Comparison of ENCODE assay signal across 1 cellular context in genomic region chr1:212670882-212671281, GRCh38.
TF ChIP-seq lines count a peak whose summit lies in the region.

No MANE protein-coding gene starts in this region.

TF ChIP-seq in A549, 52 proteins besides CTCF, POLR2A, EP300 and RAD21:
- no peak for TF ChIP-seq USF2 (IDR thresholded peaks at IDR 0.05)
- no peak for TF ChIP-seq MAFK (IDR thresholded peaks at IDR 0.05; ENCODE audit: partially characterized antibody)
- TF ChIP-seq JUNB (IDR thresholded peaks at IDR 0.05) = no peak
- no peak for TF ChIP-seq SREBF2 (IDR thresholded peaks at IDR 0.05)
- no peak for TF ChIP-seq ZC3H11A (IDR thresholded peaks at IDR 0.05)
- TF ChIP-seq FOSL2 (IDR thresholded peaks at IDR 0.05) = no peak
- TF ChIP-seq FOSL2 (CRISPR knock-in tag; IDR thresholded peaks at IDR 0.05) = no peak
- no peak for TF ChIP-seq TFCP2L1 (CRISPR knock-in tag; IDR thresholded peaks at IDR 0.05)
- TF ChIP-seq SMC3 (IDR thresholded peaks at IDR 0.05) = no peak
- no peak for TF ChIP-seq PHF8 (IDR thresholded peaks at IDR 0.05; ENCODE audit: borderline replicate concordance, low read depth)
- TF ChIP-seq MAX (IDR thresholded peaks at IDR 0.05) = no peak
- no peak for TF ChIP-seq HEYL (CRISPR knock-in tag; IDR thresholded peaks at IDR 0.05)
- TF ChIP-seq REST (IDR thresholded peaks at IDR 0.05) = no peak
- TF ChIP-seq, protein P1, sequence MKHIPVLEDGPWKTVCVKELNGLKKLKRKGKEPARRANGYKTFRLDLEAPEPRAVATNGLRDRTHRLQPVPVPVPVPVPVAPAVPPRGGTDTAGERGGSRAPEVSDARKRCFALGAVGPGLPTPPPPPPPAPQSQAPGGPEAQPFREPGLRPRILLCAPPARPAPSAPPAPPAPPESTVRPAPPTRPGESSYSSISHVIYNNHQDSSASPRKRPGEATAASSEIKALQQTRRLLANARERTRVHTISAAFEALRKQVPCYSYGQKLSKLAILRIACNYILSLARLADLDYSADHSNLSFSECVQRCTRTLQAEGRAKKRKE (CRISPR knock-in tag; IDR thresholded peaks at IDR 0.05; ENCODE audit: low read depth) = no peak
- TF ChIP-seq CBX2 (IDR thresholded peaks at IDR 0.05; ENCODE audit: borderline replicate concordance, low read depth) = no peak
